15 cellular contexts compared by ENCODE assay signal in genomic region chr6:14089224-14089623, GRCh38. TPM values are rescaled to one million over a fixed set of nuclear protein-coding genes. Genes with fewer than 3 reads are reported as not detected.
DNase-seq lines count a peak whose midpoint lies in the region; ATAC-seq and TF ChIP-seq lines count a peak whose summit lies in the region.
"Had no signal": no experiment of that assay in that cellular context is flagged by ENCODE, and none has a peak within 500 bp of the region (broad histone marks: within the 10 kb centered on the region; RNA-seq: fewer than 3 reads in every experiment).

No MANE protein-coding gene starts in this region.

- no peaks in the 10 kb centered on the region for H3K79me2 ChIP-seq in SK-N-SH (ENCODE audit: insufficient read depth)

- ATAC-seq in GM18858 (IDR thresholded peaks at IDR 0.05; ENCODE audit: unreplicated experiment) = peak; percentile 34
- peak; percentile 36 for ATAC-seq in GM21390 (IDR thresholded peaks at IDR 0.05; ENCODE audit: unreplicated experiment)
- peak; percentile 28 for ATAC-seq in HG03060 (IDR thresholded peaks at IDR 0.05; ENCODE audit: low read depth, unreplicated experiment)
- ATAC-seq in activated T-helper 17 cell treated with anti-CD3 and anti-CD28 coated beads, Interleukin-2, amount 50 U/mL, for 72 hours (replicated peaks) = peak; percentile 85
- no peak for ATAC-seq in left lobe of liver

- POLR2A ChIA-PET in SK-N-SH (lab: Yijun Ruan, JAX) = no interaction called here

- TF ChIP-seq EP300 in SK-N-SH (IDR thresholded peaks at IDR 0.05; ENCODE audit: borderline replicate concordance in 1 of 2, low read depth in 1 of 2, low read length in 1 of 2) = no peak

- 82% methylated on average over 7 of the region's 7 CpGs for WGBS in SK-N-SH (ENCODE audit: low lambda C conversion rate)

- no peaks in the 10 kb centered on the region for H4K20me1 ChIP-seq in SK-N-SH (ENCODE audit: insufficient read depth)

- H3K27me3 ChIP-seq in SK-N-SH (ENCODE audit: insufficient read depth) = no peaks in the 10 kb centered on the region; the same call in 1 of the 2 replicates

- H3K9me3 ChIP-seq in SK-N-SH = no peaks in the 10 kb centered on the region

- no peaks in the 10 kb centered on the region for H3K9me3 Mint-ChIP-seq in activated T-helper 17 cell treated with anti-CD3 and anti-CD28 coated beads, Interleukin-2, amount 50 U/mL, for 72 hours
- H3K9me3 Mint-ChIP-seq: central memory CD8-positive, alpha-beta T cell had no signal

- no peaks in the 10 kb centered on the region for H3K36me3 ChIP-seq in SK-N-SH (replicated peaks in 1 of 2; ENCODE audit: control insufficient read depth in 1 of 2, insufficient read depth in 2 of 2, low read length in 1 of 2)

- peaks cover 14% of the 10 kb centered on the region for H3K4me1 Mint-ChIP-seq in activated T-helper 17 cell treated with anti-CD3 and anti-CD28 coated beads, Interleukin-2, amount 50 U/mL, for 72 hours

- no peak for DNase-seq in left lobe of liver (ENCODE audit: low spot score)
- no peak for DNase-seq in HuH-7 (ENCODE audit: low spot score)
- DNase-seq in SK-N-SH = no peak
- no peak for DNase-seq in AML-193 (lab: John Stamatoyannopoulos, UW)
- DNase-seq: activated CD4-positive, alpha-beta T cell treated with anti-CD3 and anti-CD28 coated beads, Interleukin-2, amount 50 U/mL, for 1 hour; activated naive CD4-positive, alpha-beta T cell treated with anti-CD3 and anti-CD28 coated beads for 36 hours; CD4-positive, alpha-beta T cell; Kasumi-1; NCI-H2029 treated with DMSO at 0.1 percent for 48 hours; substantia nigra had no signal

- no peak overlapping the region for H3K4me2 ChIP-seq in SK-N-SH

- no peak for TF ChIP-seq RAD21 in SK-N-SH (IDR thresholded peaks at IDR 0.05; ENCODE audit: low read length)

- H3K36me3 Mint-ChIP-seq in activated T-helper 17 cell treated with anti-CD3 and anti-CD28 coated beads, Interleukin-2, amount 50 U/mL, for 72 hours (ENCODE audit: low read depth) = no peaks in the 10 kb centered on the region

- no peak overlapping the region for H3K4me3 ChIP-seq in SK-N-SH (ENCODE audit: low read depth in 2 of 2, low read length in 1 of 2)

- H3K4me3 Mint-ChIP-seq in activated T-helper 17 cell treated with anti-CD3 and anti-CD28 coated beads, Interleukin-2, amount 50 U/mL, for 72 hours = no peak overlapping the region
- H3K4me3 Mint-ChIP-seq: activated naive CD4-positive, alpha-beta T cell treated with anti-CD3 and anti-CD28 coated beads for 36 hours; CD4-positive, alpha-beta T cell; central memory CD8-positive, alpha-beta T cell had no signal

- H3K27ac ChIP-seq in SK-N-SH (ENCODE audit: low read depth in 2 of 2, low read length in 1 of 2) = no peak overlapping the region

- no peaks in the 10 kb centered on the region for H3F3A ChIP-seq in SK-N-SH (replicated peaks; ENCODE audit: insufficient read depth)

- no peaks in the 10 kb centered on the region for H3K4me1 ChIP-seq in SK-N-SH (ENCODE audit: control insufficient read depth in 1 of 2, insufficient read depth in 2 of 2, low read depth in 1 of 2, low read length in 1 of 2)

- H3K27ac Mint-ChIP-seq in activated T-helper 17 cell treated with anti-CD3 and anti-CD28 coated beads, Interleukin-2, amount 50 U/mL, for 72 hours = no peak overlapping the region
- H3K27ac Mint-ChIP-seq: activated naive CD4-positive, alpha-beta T cell treated with anti-CD3 and anti-CD28 coated beads for 36 hours; CD4-positive, alpha-beta T cell had no signal

- peaks cover 7% of the 10 kb centered on the region for H3K27me3 Mint-ChIP-seq in activated T-helper 17 cell treated with anti-CD3 and anti-CD28 coated beads, Interleukin-2, amount 50 U/mL, for 72 hours
- H3K27me3 Mint-ChIP-seq: CD4-positive, alpha-beta T cell had no signal

- no peak for TF ChIP-seq CTCF in SK-N-SH (IDR thresholded peaks at IDR 0.05)

- H2AFZ ChIP-seq in SK-N-SH (ENCODE audit: low read depth) = no peak overlapping the region

- no peak overlapping the region for H3K9ac ChIP-seq in SK-N-SH

- H3K9me2 ChIP-seq in SK-N-SH = no peaks in the 10 kb centered on the region

- CTCF ChIA-PET in SK-N-SH (lab: Yijun Ruan, JAX) = no interaction called here

TF ChIP-seq in SK-N-SH, 30 proteins besides CTCF, POLR2A, EP300 and RAD21 (continues in another document):
- TF ChIP-seq ZBTB33 (IDR thresholded peaks at IDR 0.05; ENCODE audit: borderline replicate concordance, low read depth) (no peak), YY1 (IDR thresholded peaks at IDR 0.05; ENCODE audit: low read depth) (no peak), USF1 (IDR thresholded peaks at IDR 0.05; ENCODE audit: borderline replicate concordance, low read depth) (no peak), TCF12 (IDR thresholded peaks at IDR 0.05) (no peak), GATA2 (CRISPR knock-in tag; IDR thresholded peaks at IDR 0.05) (no peak), PBX3 (IDR thresholded peaks at IDR 0.05) (no peak), MEF2A (IDR thresholded peaks at IDR 0.05; ENCODE audit: borderline replicate concordance, low read depth) (no peak), TEAD4 (IDR thresholded peaks at IDR 0.05; ENCODE audit: borderline replicate concordance, insufficient read depth) (no peak), FOXM1 (IDR thresholded peaks at IDR 0.05; ENCODE audit: low read depth) (no peak), CHD2 (IDR thresholded peaks at IDR 0.05; ENCODE audit: low read length, partially characterized antibody) (no peak), NRF1 (IDR thresholded peaks at IDR 0.05; ENCODE audit: low read depth, low read length) (no peak), REST (IDR thresholded peaks at IDR 0.05; ENCODE audit: low read depth, low read length) (no peak), TAF1 (IDR thresholded peaks at IDR 0.05; ENCODE audit: borderline replicate concordance, low read depth, low read length) (no peak), RFX5 (IDR thresholded peaks at IDR 0.05; ENCODE audit: low read length) (no peak), JUND (IDR thresholded peaks at IDR 0.05) (no peak), RCOR1 (IDR thresholded peaks at IDR 0.05; ENCODE audit: low read length) (no peak)

RNA-seq across cellular contexts. Expression of gene CD83, which starts 28.3 kb away (rescaled TPM):
- 10 to 100 TPM; 12.3 to 14.9 TPM for total RNA-seq in activated T-helper 17 cell treated with anti-CD3 and anti-CD28 coated beads, Interleukin-2, amount 50 U/mL, for 72 hours
- 0.38 TPM for total RNA-seq in left lobe of liver
- 1.9 and 2.0 TPM in 2 replicates for polyA plus RNA-seq in SK-N-SH (2012; rRNA removed)
- 2.4 and 2.6 TPM in 2 replicates for polyA plus RNA-seq in SK-N-SH (2012; cell fraction: cytosol; rRNA removed)
- 0.81 and 1.1 TPM in 2 replicates for polyA plus RNA-seq in SK-N-SH (2012; cell fraction: nucleus; rRNA removed)
